ENCODE assay signal across 8 cellular contexts in the genomic region with DNA sequence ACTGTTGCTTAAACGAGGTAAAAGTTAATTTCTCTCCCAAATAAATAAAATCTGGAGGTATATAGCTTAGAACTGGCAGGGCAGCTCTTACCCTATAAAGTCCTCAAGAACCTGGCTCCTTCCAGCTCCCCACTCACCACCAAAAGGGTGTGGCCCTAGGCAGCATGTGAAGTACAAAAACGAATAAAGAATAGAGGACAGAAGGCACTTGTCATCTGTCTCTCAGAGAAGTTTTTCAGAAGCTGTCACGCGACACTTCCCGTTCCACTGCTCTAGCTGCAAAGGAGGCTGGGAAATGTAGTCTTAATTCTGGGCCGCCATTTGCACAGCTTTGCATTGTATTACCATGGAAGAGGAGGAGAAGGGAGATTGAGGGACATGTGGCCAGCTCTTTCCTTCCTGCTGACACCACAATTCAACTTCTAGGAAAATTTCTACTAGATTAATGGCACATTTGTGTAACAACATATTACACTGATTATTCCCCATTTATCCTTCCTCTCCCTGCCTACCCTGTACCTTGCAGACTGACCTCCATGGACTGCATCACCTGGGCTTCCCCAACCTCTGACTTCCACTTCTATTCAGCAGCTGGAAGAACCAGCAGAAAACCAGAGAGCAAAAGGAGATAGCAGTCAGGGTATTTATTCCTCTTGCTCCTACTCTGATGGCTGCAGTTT.
DNase-seq lines count a peak whose midpoint lies in the region; ATAC-seq and TF ChIP-seq lines count a peak whose summit lies in the region.

No MANE protein-coding gene starts in this region.

- H3K27me3 ChIP-seq in HUES64 (ENCODE audit: insufficient read depth, low read length) (no peaks in the 10 kb centered on the region), Panc1 (ENCODE audit: control insufficient read depth, insufficient read depth, low read length) (no peaks in the 10 kb centered on the region), osteoblast (ENCODE audit: insufficient read depth, low read length) (no peaks in the 10 kb centered on the region), thoracic aorta (replicated peaks; ENCODE audit: insufficient read depth) (no peaks in the 10 kb centered on the region)

- H3K9me3 ChIP-seq in HUES64 (ENCODE audit: insufficient read depth, low read depth, low read length) (peaks cover 4% of the 10 kb centered on the region; the same call in 1 of the 2 replicates), Panc1 (ENCODE audit: control insufficient read depth, insufficient read depth, low read depth, low read length) (no peaks in the 10 kb centered on the region), osteoblast (ENCODE audit: low read depth, low read length) (no peaks in the 10 kb centered on the region), thoracic aorta (no peaks in the 10 kb centered on the region)

- POLR2A ChIA-PET in Panc1 (lab: Charles Lee) = no interaction called here

- CTCF ChIA-PET in Panc1 (lab: Charles Lee) = no interaction called here

- H3K4me2 ChIP-seq in osteoblast (ENCODE audit: insufficient read depth, low read length) = peak overlapping the region; percentile 94

- intact Hi-C loops in Panc1 (cut with micrococcal nuclease; ENCODE audit: unreplicated experiment) = no loop called here

- H3K36me3 ChIP-seq in HUES64 (ENCODE audit: insufficient read depth, low read length) (no peaks in the 10 kb centered on the region), Panc1 (ENCODE audit: control insufficient read depth, insufficient read depth, low read length) (no peaks in the 10 kb centered on the region), osteoblast (ENCODE audit: insufficient read depth, low read length) (no peaks in the 10 kb centered on the region), thoracic aorta (no peaks in the 10 kb centered on the region)

- TF ChIP-seq CTCF in Panc1 (IDR thresholded peaks at IDR 0.05) (no peak), fibroblast of villous mesenchyme (IDR thresholded peaks at IDR 0.05; ENCODE audit: insufficient read depth, low read depth, low read length) (no peak), osteoblast (IDR thresholded peaks at IDR 0.05; ENCODE audit: extremely low read depth, low read depth, low read length) (no peak), thoracic aorta (IDR thresholded peaks at IDR 0.05) (no peak)

- H3K79me2 ChIP-seq in osteoblast (ENCODE audit: insufficient read depth, low read length) = no peaks in the 10 kb centered on the region

- peak overlapping the region; percentile 95 for H2AFZ ChIP-seq in osteoblast (ENCODE audit: low read length)

- peak overlapping the region; percentile 47 for H3K4me3 ChIP-seq in HUES64 (ENCODE audit: low read length)
- peak overlapping the region; percentile 22 to 45 for H3K4me3 ChIP-seq in Panc1 (ENCODE audit: low read depth in 2 of 2, low read length in 2 of 2)
- H3K4me3 ChIP-seq in fibroblast of villous mesenchyme (ENCODE audit: low read depth, low read length) = peak overlapping the region; percentile 57
- H3K4me3 ChIP-seq in osteoblast (ENCODE audit: insufficient read depth, low read length) = peak overlapping the region; percentile 73
- H3K4me3 ChIP-seq in thoracic aorta = peak overlapping the region; percentile 67

- peaks cover 5% of the 10 kb centered on the region for H3K4me1 ChIP-seq in HUES64 (ENCODE audit: insufficient read depth, low read length)
- no peaks in the 10 kb centered on the region for H3K4me1 ChIP-seq in Panc1 (ENCODE audit: control insufficient read depth, insufficient read depth, low read length)
- H3K4me1 ChIP-seq in osteoblast (ENCODE audit: insufficient read depth, low read length) = peaks cover 7% of the 10 kb centered on the region
- H3K4me1 ChIP-seq in thoracic aorta (ENCODE audit: control insufficient read depth in 1 of 2, low read depth in 2 of 2) = no peaks in the 10 kb centered on the region

- no TSS peak for BruUV-seq in Panc1 (replicated peaks; lab: Mats Ljungman, UMichigan)

- ATAC-seq in GM21576 (IDR thresholded peaks at IDR 0.05; ENCODE audit: unreplicated experiment) = peak; percentile 96
- peak; percentile 93 for ATAC-seq in Panc1
- peak; percentile 39 for ATAC-seq in thoracic aorta (ENCODE audit: insufficient number of reproducible peaks, low FRiP score, low read depth)

- in situ Hi-C loops in Panc1 (cut with HindIII; ENCODE audit: low pct_unique_long_range_greater_than_20kb, low sequenced_read_pairs) = no loop called here

- DNase-seq in DMS 273 (lab: John Stamatoyannopoulos, UW; ENCODE audit: unreplicated experiment) (peak; percentile 75), Panc1 (ENCODE audit: low read depth, low spot score) (peak; percentile 30), activated T-helper 1 cell treated with Interleukin-2 at 50 U/mL for 16 hours (ENCODE audit: low read depth) (peak; percentile 20), fibroblast of villous mesenchyme (ENCODE audit: low read depth) (peak; percentile 55), osteoblast (ENCODE audit: insufficient read length, low spot score, missing footprints) (no peak), thoracic aorta (ENCODE audit: low spot score) (no peak)

- H4K20me1 ChIP-seq in osteoblast (ENCODE audit: insufficient read depth, low read length) = no peaks in the 10 kb centered on the region

- WGBS in HUES64 = 8% methylated on average over 5 of the region's 6 CpGs

- H3K27ac ChIP-seq in HUES64 (ENCODE audit: low read depth, low read length) (no peak overlapping the region), Panc1 (ENCODE audit: low read length) (no peak overlapping the region), osteoblast (ENCODE audit: low read depth, low read length) (no peak overlapping the region), thoracic aorta (no peak overlapping the region)

- no peak overlapping the region for H3K9ac ChIP-seq in HUES64 (ENCODE audit: low read depth, low read length)

Comparison
In these comparisons a context has a peak if more than half of its experiments do, and no peak if none do; other contexts are left out.
1. DNase-seq: peak in DMS 273 (single experiment), Panc1 (single experiment), activated T-helper 1 cell treated with Interleukin-2 at 50 U/mL for 16 hours (single experiment) and fibroblast of villous mesenchyme (single experiment); none in osteoblast (single experiment) and thoracic aorta (single experiment).
2. ATAC-seq: peak in every context shown above with its lines; median percentile 96 in GM21576; 93 in Panc1; 39 in thoracic aorta.
3. Peak in every context shown above with its lines, with median percentiles within 50 percentile points of each other: H3K4me3 ChIP-seq.